Comparison of ENCODE assay signal across 26 cellular contexts in genomic region chrX:136600059-136600458, GRCh38. TPM values are rescaled to one million over a fixed set of nuclear protein-coding genes. Genes with fewer than 3 reads are reported as not detected.
DNase-seq lines count a peak whose midpoint lies in the region; ATAC-seq, FAIRE-seq and TF ChIP-seq lines count a peak whose summit lies in the region.
"Had no signal": no experiment of that assay in that cellular context is flagged by ENCODE, and none has a peak within 500 bp of the region (broad histone marks: within the 10 kb centered on the region; RNA-seq: fewer than 3 reads in every experiment).

No MANE protein-coding gene starts in this region.

- H3K9me3 ChIP-seq in GM12878 (replicated peaks; ENCODE audit: control insufficient read depth, insufficient read depth, low read length): no peaks in the 10 kb centered on the region
- H3K9me3 ChIP-seq in kidney (ENCODE audit: control insufficient read depth in 1 of 2, low read length in 2 of 2): no peaks in the 10 kb centered on the region
- H3K9me3 ChIP-seq in spleen: no peaks in the 10 kb centered on the region
- H3K9me3 ChIP-seq in osteoblast (ENCODE audit: low read depth, low read length): no peaks in the 10 kb centered on the region
- H3K9me3 ChIP-seq: A549; BLaER1 treated with 17β-estradiol and CSF1 and Interleukin-3, amounts not matched to agents 10 nM and 100 nM; Caco-2 had no signal

- H3K27ac ChIP-seq in KMS-11 (peak overlapping the region; percentile 70; the same call in 1 of the 2 replicates), GM12878 (ENCODE audit: control insufficient read depth, insufficient read depth) (no peak overlapping the region), kidney (ENCODE audit: low read depth in 2 of 2, low read length in 2 of 2) (no peak overlapping the region), spleen (no peak overlapping the region), osteoblast (ENCODE audit: low read depth, low read length) (no peak overlapping the region)
- H3K27ac ChIP-seq: 22Rv1; A549; BLaER1 treated with 17β-estradiol and CSF1 and Interleukin-3, amounts not matched to agents 10 nM and 100 nM; C4-2B had no signal

- H4K20me1 ChIP-seq in KMS-11 (ENCODE audit: insufficient read depth) (no peaks in the 10 kb centered on the region), GM12878 (ENCODE audit: control insufficient read depth, insufficient read depth) (no peaks in the 10 kb centered on the region), osteoblast (ENCODE audit: insufficient read depth, low read length) (no peaks in the 10 kb centered on the region)
- H4K20me1 ChIP-seq: BLaER1 treated with 17β-estradiol and CSF1 and Interleukin-3, amounts not matched to agents 10 nM and 100 nM had no signal

- H3K27me3 ChIP-seq in KMS-11 (ENCODE audit: insufficient read depth, low read depth): no peaks in the 10 kb centered on the region
- H3K27me3 ChIP-seq in GM12878 (replicated peaks in 1 of 2; ENCODE audit: control insufficient read depth in 2 of 2, insufficient read depth in 2 of 2, low read length in 1 of 2): no peaks in the 10 kb centered on the region
- peaks cover 0 to 4% (median 0%) of the 10 kb centered on the region in 7 donors for H3K27me3 ChIP-seq in spleen (replicated peaks in 1 of 7)
- peaks cover 7% of the 10 kb centered on the region for H3K27me3 ChIP-seq in osteoblast (ENCODE audit: insufficient read depth, low read length)

- H3K36me3 ChIP-seq in KMS-11 (ENCODE audit: insufficient read depth) (no peaks in the 10 kb centered on the region), GM12878 (ENCODE audit: control insufficient read depth in 2 of 2, insufficient read depth in 2 of 2, low read length in 1 of 2) (no peaks in the 10 kb centered on the region), kidney (ENCODE audit: control insufficient read depth in 1 of 2, insufficient read depth in 2 of 2, low read length in 2 of 2) (no peaks in the 10 kb centered on the region), spleen (no peaks in the 10 kb centered on the region), osteoblast (ENCODE audit: insufficient read depth, low read length) (no peaks in the 10 kb centered on the region)
- H3K36me3 ChIP-seq: BLaER1 treated with 17β-estradiol and CSF1 and Interleukin-3, amounts not matched to agents 10 nM and 100 nM had no signal

- no peak for DNase-seq in activated CD4-positive, alpha-beta T cell treated with anti-CD3 and anti-CD28 coated beads, Interleukin-2, amount 10 ng/mL, durations not matched to agents 24 days and 14 days
- no peak for DNase-seq in activated CD4-positive, alpha-beta T cell treated with anti-CD3 and anti-CD28 coated beads, Interleukin-2, amount 50 U/mL, for 1 hour
- DNase-seq in GM12878 (ENCODE audit: low read depth, low spot score) (no peak), kidney (no peak), spleen (no peak), osteoblast (ENCODE audit: insufficient read length, low spot score, missing footprints) (no peak)
- no peak for DNase-seq in central memory CD4-positive, alpha-beta T cell
- DNase-seq: AML-193; Caco-2; Calu3; CD4-positive, alpha-beta T cell; CD8-positive, alpha-beta T cell; DMS79 treated with DMSO at 0.1 percent for 48 hours; GF-D8 had no signal

- no peak overlapping the region for H3K4me3 Mint-ChIP-seq in activated CD4-positive, alpha-beta T cell treated with anti-CD3 and anti-CD28 coated beads, Interleukin-2, amount 10 ng/mL, durations not matched to agents 24 days and 14 days
- H3K4me3 Mint-ChIP-seq: B cell; CD8-positive, alpha-beta T cell had no signal

- CTCF ChIA-PET in GM12878 (lab: Yijun Ruan, JAX): no interaction called here

- no peak for FAIRE-seq in GM12878 (lab: Jason Lieb, UNC)
- FAIRE-seq in kidney (lab: Jason Lieb, UNC): peak; percentile 54
- FAIRE-seq: D721Med, G401.6, GM12892, GM18507 had no signal

- no peak overlapping the region for H3K4me3 ChIP-seq in KMS-11 (IDR thresholded peaks at IDR 0.05; ENCODE audit: insufficient read depth, low read depth, low read length)
- no peak overlapping the region for H3K4me3 ChIP-seq in GM12878
- H3K4me3 ChIP-seq in kidney (ENCODE audit: low read length in 2 of 2): no peak overlapping the region
- H3K4me3 ChIP-seq in spleen: no peak overlapping the region
- H3K4me3 ChIP-seq in osteoblast (ENCODE audit: insufficient read depth, low read length): no peak overlapping the region
- H3K4me3 ChIP-seq: A549; BLaER1 treated with 17β-estradiol and CSF1 and Interleukin-3, amounts not matched to agents 10 nM and 100 nM had no signal

- ATAC-seq in GM12878: no peak
- ATAC-seq: A549; CD8-positive, alpha-beta T cell had no signal

- H3K36me3 Mint-ChIP-seq in activated CD4-positive, alpha-beta T cell treated with anti-CD3 and anti-CD28 coated beads, Interleukin-2, amount 10 ng/mL, durations not matched to agents 24 days and 14 days (ENCODE audit: low read depth): peaks cover 2% of the 10 kb centered on the region
- H3K36me3 Mint-ChIP-seq: CD8-positive, alpha-beta T cell had no signal

- H2AFZ ChIP-seq in KMS-11 (ENCODE audit: low read depth) (no peak overlapping the region), GM12878 (ENCODE audit: control insufficient read depth, low read depth, low read length) (no peak overlapping the region), osteoblast (ENCODE audit: low read length) (no peak overlapping the region)

- intact Hi-C loops in activated CD4-positive, alpha-beta T cell treated with anti-CD3 and anti-CD28 coated beads, Interleukin-2, amount 10 ng/mL, durations not matched to agents 24 days and 14 days (cut with micrococcal nuclease): no loop called here
- intact Hi-C loops in GM12878 (cut with micrococcal nuclease; ENCODE audit: unreplicated experiment) (no loop called here), kidney (cut with DNase I) (no loop called here), spleen (cut with DNase I; ENCODE audit: low total_unique reads) (no loop called here)

- in situ Hi-C loops in GM12878 (cut with MboI): no loop called here

- TF ChIP-seq RAD21 in GM12878 (IDR thresholded peaks at IDR 0.05; ENCODE audit: insufficient read depth, low read depth, low read length): no peak

- POLR2A ChIA-PET in GM12878 (lab: Charles Lee): no interaction called here

- H3K27ac Mint-ChIP-seq in activated CD4-positive, alpha-beta T cell treated with anti-CD3 and anti-CD28 coated beads, Interleukin-2, amount 10 ng/mL, durations not matched to agents 24 days and 14 days: peak overlapping the region; percentile 25
- H3K27ac Mint-ChIP-seq: B cell; CD4-positive, alpha-beta T cell; CD8-positive, alpha-beta T cell had no signal

- no peaks in the 10 kb centered on the region for H3K27me3 Mint-ChIP-seq in activated CD4-positive, alpha-beta T cell treated with anti-CD3 and anti-CD28 coated beads, Interleukin-2, amount 10 ng/mL, durations not matched to agents 24 days and 14 days
- H3K27me3 Mint-ChIP-seq: B cell; CD4-positive, alpha-beta T cell had no signal

- H3K4me2 ChIP-seq in KMS-11 (no peak overlapping the region; the same call in 1 of the 2 replicates), GM12878 (ENCODE audit: control insufficient read depth, insufficient read depth) (no peak overlapping the region), osteoblast (ENCODE audit: insufficient read depth, low read length) (no peak overlapping the region)
- H3K4me2 ChIP-seq: A549; BLaER1 treated with 17β-estradiol and CSF1 and Interleukin-3, amounts not matched to agents 10 nM and 100 nM had no signal

- TF ChIP-seq CTCF in KMS-11 (conservative IDR thresholded peaks at IDR 0.05; ENCODE audit: low read depth, low read length) (no peak), GM12878 (IDR thresholded peaks at IDR 0.05 in 2 of 3, conservative IDR thresholded peaks at IDR 0.05 in 1 of 3; ENCODE audit: control insufficient read depth in 2 of 3, extremely low read depth in 1 of 3, insufficient read depth in 1 of 3, low read depth in 3 of 3, low read length in 3 of 3) (no peak), kidney (IDR thresholded peaks at IDR 0.05; ENCODE audit: borderline replicate concordance, extremely low read depth, insufficient read depth) (no peak), spleen (IDR thresholded peaks at IDR 0.05 in 8 of 11, conservative IDR thresholded peaks at IDR 0.05 in 3 of 11) (no peak), osteoblast (IDR thresholded peaks at IDR 0.05; ENCODE audit: extremely low read depth, low read depth, low read length) (no peak)

- H3K79me2 ChIP-seq in KMS-11 (ENCODE audit: insufficient read depth, low read depth) (no peaks in the 10 kb centered on the region), GM12878 (ENCODE audit: control insufficient read depth, insufficient read depth, low read length) (no peaks in the 10 kb centered on the region), osteoblast (ENCODE audit: insufficient read depth, low read length) (no peaks in the 10 kb centered on the region)

- peaks cover 6% of the 10 kb centered on the region for H3K9me3 Mint-ChIP-seq in activated CD4-positive, alpha-beta T cell treated with anti-CD3 and anti-CD28 coated beads, Interleukin-2, amount 10 ng/mL, durations not matched to agents 24 days and 14 days
- H3K9me3 Mint-ChIP-seq: CD4-positive, alpha-beta T cell; CD8-positive, alpha-beta T cell had no signal

- TF ChIP-seq POLR2A in GM12878 (IDR thresholded peaks at IDR 0.05; ENCODE audit: low read depth, low read length) (no peak), spleen (IDR thresholded peaks at IDR 0.05) (no peak)

- peaks cover 35% of the 10 kb centered on the region for H3K4me1 ChIP-seq in KMS-11 (ENCODE audit: low read depth, poor library complexity, severe bottlenecking)
- no peaks in the 10 kb centered on the region for H3K4me1 ChIP-seq in GM12878 (ENCODE audit: control insufficient read depth, insufficient read depth, low read length)
- H3K4me1 ChIP-seq in kidney (ENCODE audit: control insufficient read depth in 1 of 2, insufficient read depth in 1 of 2, low read depth in 1 of 2, low read length in 2 of 2): no peaks in the 10 kb centered on the region
- H3K4me1 ChIP-seq in spleen: no peaks in the 10 kb centered on the region
- H3K4me1 ChIP-seq in osteoblast (ENCODE audit: insufficient read depth, low read length): no peaks in the 10 kb centered on the region
- H3K4me1 ChIP-seq: A549; BLaER1 treated with 17β-estradiol and CSF1 and Interleukin-3, amounts not matched to agents 10 nM and 100 nM; Caco-2 had no signal

- H3K4me1 Mint-ChIP-seq in activated CD4-positive, alpha-beta T cell treated with anti-CD3 and anti-CD28 coated beads, Interleukin-2, amount 10 ng/mL, durations not matched to agents 24 days and 14 days: peaks cover 33% of the 10 kb centered on the region
- H3K4me1 Mint-ChIP-seq: B cell had no signal

- RAD21 ChIA-PET in GM12878 (lab: Charles Lee; ENCODE audit: unreplicated experiment): no interaction called here

- H3K9ac ChIP-seq in KMS-11 (no peak overlapping the region), GM12878 (ENCODE audit: control insufficient read depth, insufficient read depth, low read length) (no peak overlapping the region), kidney (ENCODE audit: low read length in 2 of 2) (no peak overlapping the region)
- H3K9ac ChIP-seq: BLaER1 treated with 17β-estradiol and CSF1 and Interleukin-3, amounts not matched to agents 10 nM and 100 nM had no signal

- SMC1A ChIA-PET in GM12878 (lab: Charles Lee; ENCODE audit: uncharacterized antibody, unreplicated experiment): interaction anchor here (1.2 to 4.8 kb wide), 2 partner anchors 17 to 23 kb away, joined by 3 to 17 read pairs; no protein-coding TSS in a partner anchor

- 63% methylated on average over 1 of the region's 1 CpG for WGBS in GM12878 (ENCODE audit: insufficient coverage, insufficient replicate concordance, low lambda C conversion rate, missing lambda C conversion rate)
- 35 to 92% (median 73%) methylated on average over 1 of the region's 1 CpG for WGBS in spleen, 5 donors

- TF ChIP-seq EP300 in GM12878 (IDR thresholded peaks at IDR 0.05; ENCODE audit: borderline replicate concordance in 1 of 2, control insufficient read depth in 1 of 2, low read depth in 2 of 2, low read length in 2 of 2): no peak

- no TSS peak for BruUV-seq in GM12878 (replicated peaks; lab: Mats Ljungman, UMichigan)

RNA-seq across cellular contexts. Expression of gene CD40LG, which starts 47.9 kb away (rescaled TPM):
- 178 and 181 TPM in 2 replicates for total RNA-seq in activated CD4-positive, alpha-beta T cell treated with anti-CD3 and anti-CD28 coated beads, Interleukin-2, amount 10 ng/mL, durations not matched to agents 24 days and 14 days
- total RNA-seq in GM12878 (2013; cell fraction: nucleolus; rRNA removed): not detected in 2 replicates
- not detected in 2 replicates for total RNA-seq in GM12878 (2014; rRNA removed)
- total RNA-seq in GM12878 (2014; rRNA removed; fragmentation: Illumina TruSeq; extraction: Trizol): not detected in 2 replicates
- total RNA-seq in GM12878 (2021): 0.11 and 0.21 TPM in 2 replicates
- polyA plus RNA-seq in GM12878 (2011; ENCODE audit: low read depth): not detected
- polyA plus RNA-seq in GM12878 (2011; rRNA removed): not detected in 2 replicates
- not detected in 2 replicates for polyA plus RNA-seq in GM12878 (2011; cell fraction: cytosol; rRNA removed)
- polyA plus RNA-seq in GM12878 (2011; cell fraction: nucleus; rRNA removed): not detected in 2 replicates
- polyA plus RNA-seq in GM12878 (2012): not detected in 2 replicates
- 0.04 and 0.21 TPM in 2 replicates for polyA plus RNA-seq in GM12878 (2014; fragmentation: Illumina TruSeq; extraction: Trizol)
- polyA plus RNA-seq in GM12878 (2014; fragmentation: Nextera tagmentation; extraction: Ambion mirVana): not detected
- polyA plus RNA-seq in GM12878 (2014; rRNA removed): 0.05 TPM in 1 of 2 replicates, not detected in the other
- polyA plus RNA-seq in GM12878 (2016; fragmentation: Nextera tagmentation; extraction: Ambion mirVana): under 1 TPM in 1 of 2 experiments, not detected in 1; 0.18 TPM
- 0.10 TPM in 1 of 2 replicates, not detected in the other for polyA minus RNA-seq in GM12878 (2011; rRNA and poly(A)+ RNA removed)
- polyA minus RNA-seq in GM12878 (2011; cell fraction: cytosol; rRNA and poly(A)+ RNA removed): not detected in 2 replicates
- not detected in 2 replicates for polyA minus RNA-seq in GM12878 (2011; cell fraction: nucleus; rRNA and poly(A)+ RNA removed)
- total RNA-seq in kidney: 0.85 TPM
- polyA plus RNA-seq in kidney (ENCODE audit: insufficient read depth, low read depth, low replicate concordance): 0.22 TPM
- 1 to 10 TPM; 1.5 to 8.7 (median 4.3) TPM for total RNA-seq in spleen
- polyA plus RNA-seq in spleen: 1 to 10 TPM; 1.3 to 2.2 (median 1.8) TPM
- total RNA-seq in osteoblast: not detected in 2 replicates
- total RNA-seq: A172, Caco-2, Calu3 had no signal
- polyA plus RNA-seq: A549, BJ had no signal

Comparison
In these comparisons a context has a peak if more than half of its experiments do, and no peak if none do; other contexts are left out.
1. RNA of gene CD40LG, which starts 47.9 kb away (total RNA-seq): 178 to 181 TPM in activated CD4-positive, alpha-beta T cell treated with anti-CD3 and anti-CD28 coated beads, Interleukin-2, amount 10 ng/mL, durations not matched to agents 24 days and 14 days; 1.5 to 8.7 TPM in spleen, 0.85 TPM in kidney (single experiment), 0.11 to 0.21 TPM in GM12878 and not detected in osteoblast; every median in the first group is over 10 times any median in the second.